In the genomic region with DNA sequence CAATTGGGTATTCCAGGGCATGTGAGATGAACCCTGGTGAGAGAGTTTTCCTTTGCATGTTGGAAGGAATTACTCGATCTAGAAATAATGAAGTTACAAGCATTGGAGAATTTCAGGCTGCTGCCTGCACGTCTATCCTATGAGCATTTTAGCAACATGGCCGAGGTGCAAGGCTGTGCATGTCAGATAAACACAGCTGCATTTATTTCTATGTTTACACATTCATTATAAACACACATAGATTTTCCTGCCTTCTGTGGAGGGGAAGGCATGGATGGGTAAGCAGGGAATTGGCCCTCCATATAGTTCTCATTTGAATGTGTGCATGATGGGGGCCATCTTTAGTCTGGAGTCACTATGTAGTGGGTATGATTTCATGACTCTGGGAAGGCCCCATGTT, we compare ENCODE assay signal across 22 cellular contexts.
"Had no signal": no experiment of that assay in that cellular context is flagged by ENCODE, and none has a peak within 500 bp of the region (broad histone marks: within the 10 kb centered on the region; RNA-seq: fewer than 3 reads in every experiment).

No MANE protein-coding gene starts in this region.

- H3K36me3 ChIP-seq: upper lobe of left lung, uterus had no signal

- H3K9me3 ChIP-seq: psoas muscle, spleen, tibial artery, upper lobe of left lung, uterus had no signal

- DNase-seq: dermis blood vessel endothelial cell; erythroblast; foreskin melanocyte; head of caudate nucleus; hippocampal formation; left colon; left ventricle myocardium superior; mesendoderm; naive B cell; nephron progenitor cell; psoas muscle; retina; spleen; stimulated activated CD4-positive, alpha-beta T cell treated with anti-CD3 and anti-CD28 coated beads, Interleukin-15, amount 100 ng/mL, for 24 hours; stimulated activated CD4-positive, alpha-beta T cell treated with anti-CD3 and anti-CD28 coated beads, Interleukin-1b, Interleukin-23, amount 100 ng/mL, for 48 hours; stimulated activated CD4-positive, alpha-beta T cell treated with anti-CD3 and anti-CD28 coated beads, Interleukin-4, amount 100 ng/mL, for 24 hours; tibial artery; upper lobe of left lung; uterus had no signal

- H3K4me1 ChIP-seq: psoas muscle, spleen, upper lobe of left lung, uterus had no signal

- H3K27me3 ChIP-seq: spleen, tibial artery, upper lobe of left lung, uterus had no signal

- H3K4me3 ChIP-seq: lung, psoas muscle, spleen, tibial artery, upper lobe of left lung, uterus had no signal

- ATAC-seq: left colon; left ventricle myocardium superior; psoas muscle; sciatic nerve; stimulated activated memory B cell treated with anti-CD40 and anti-IgM and Interleukin-4, amounts not matched to agents 10 μg/mL and 1 μg/mL and 100 μg/mL, for 72 hours had no signal

- H3K27ac ChIP-seq: psoas muscle, spleen, tibial artery, upper lobe of left lung, uterus had no signal
